12 cellular contexts compared by ENCODE assay signal in genomic region chr11:64747961-64748715, GRCh38. TPM values are rescaled to one million over a fixed set of nuclear protein-coding genes. Genes with fewer than 3 reads are reported as not detected.
A peak's percentile ranks its signal among the peaks of the same experiment; 100 is the strongest.
DNase-seq lines count a peak whose midpoint lies in the region; ATAC-seq and TF ChIP-seq lines count a peak whose summit lies in the region.
"Had no signal": no experiment of that assay in that cellular context is flagged by ENCODE, and none has a peak within 500 bp of the region (broad histone marks: within the 10 kb centered on the region; RNA-seq: fewer than 3 reads in every experiment).

No MANE protein-coding gene starts in this region.

- intact Hi-C loops in breast epithelium (cut with DNase I; ENCODE audit: low total_unique reads): no loop called here
- intact Hi-C loops in MCF 10A (cut with micrococcal nuclease): no loop called here
- intact Hi-C loops in upper lobe of right lung (cut with DNase I): no loop called here

- no peak overlapping the region for H3K4me3 Mint-ChIP-seq in MCF 10A (ENCODE audit: unreplicated experiment)
- H3K4me3 Mint-ChIP-seq in T-helper 17 cell: peak overlapping the region; percentile 33

- H3K27me3 ChIP-seq in breast epithelium (peaks cover 0 to 18% of the 10 kb centered on the region in 2 donors), upper lobe of right lung (no peaks in the 10 kb centered on the region)

- no peak overlapping the region for H3K27ac Mint-ChIP-seq in MCF 10A (ENCODE audit: low read depth, unreplicated experiment)
- H3K27ac Mint-ChIP-seq in T-helper 17 cell: peak overlapping the region; percentile 89

- no peaks in the 10 kb centered on the region for H3K36me3 ChIP-seq in breast epithelium
- H3K36me3 ChIP-seq in upper lobe of right lung: no peaks in the 10 kb centered on the region
- H3K36me3 ChIP-seq: upper lobe of left lung, WERI-Rb-1 had no signal

- peaks cover 7 to 16% of the 10 kb centered on the region in 2 donors for H3K4me1 ChIP-seq in breast epithelium
- peaks cover 20% of the 10 kb centered on the region for H3K4me1 ChIP-seq in upper lobe of right lung

- no TSS peak for BruUV-seq in MCF 10A (replicated peaks; lab: Mats Ljungman, UMichigan)

- no peaks in the 10 kb centered on the region for H3K9me3 Mint-ChIP-seq in MCF 10A (ENCODE audit: unreplicated experiment)

- TF ChIP-seq POLR2A in breast epithelium (IDR thresholded peaks at IDR 0.05): no peak

- CTCF ChIA-PET in MCF 10A (lab: Yijun Ruan, JAX): interaction anchor here (0.6 to 0.7 kb wide), 2 partner anchors 41 to 297 kb away, joined by 3 read pairs; no protein-coding TSS in a partner anchor

- POLR2A ChIA-PET in MCF 10A (lab: Yijun Ruan, JAX): no interaction called here

- H3K4me1 Mint-ChIP-seq in MCF 10A (ENCODE audit: insufficient read depth, unreplicated experiment): peaks cover 8% of the 10 kb centered on the region
- H3K4me1 Mint-ChIP-seq in T-helper 17 cell: peaks cover 38% of the 10 kb centered on the region

- H3K36me3 Mint-ChIP-seq in MCF 10A (ENCODE audit: insufficient read depth, unreplicated experiment) (no peaks in the 10 kb centered on the region), T-helper 17 cell (ENCODE audit: low read depth) (peaks cover 7% of the 10 kb centered on the region)

- no peak for ATAC-seq in T-helper 17 cell
- no peak for ATAC-seq in upper lobe of right lung
- ATAC-seq in HG02588 (IDR thresholded peaks at IDR 0.05; ENCODE audit: unreplicated experiment): no peak
- ATAC-seq: Panc1 had no signal

- H3K27ac ChIP-seq in breast epithelium (peak overlapping the region; percentile 44 to 92), upper lobe of right lung (no peak overlapping the region)
- H3K27ac ChIP-seq: WERI-Rb-1 had no signal

- TF ChIP-seq CTCF in breast epithelium (IDR thresholded peaks at IDR 0.05) (no peak), MCF 10A (IDR thresholded peaks at IDR 0.05; ENCODE audit: unreplicated experiment) (no peak), upper lobe of right lung (IDR thresholded peaks at IDR 0.05) (no peak)

- DNase-seq in breast epithelium (ENCODE audit: low spot score in 2 of 2): no peak
- no peak for DNase-seq in MCF 10A (ENCODE audit: unreplicated experiment)
- DNase-seq in T-helper 17 cell: no peak
- DNase-seq in iris pigment epithelial cell (ENCODE audit: low read depth): peak; percentile 54
- peak; percentile 51 for DNase-seq in upper lobe of right lung
- no peak for DNase-seq in NCI-H1417 treated with DMSO at 0.1 percent for 48 hours (lab: John Stamatoyannopoulos, UW)
- DNase-seq in SIG-M5 treated with dmso at 0.1 percent for 504 hours (lab: John Stamatoyannopoulos, UW; ENCODE audit: unreplicated experiment): no peak
- DNase-seq: kidney glomerular epithelial cell, upper lobe of left lung, WERI-Rb-1 had no signal

- H3K4me3 ChIP-seq in breast epithelium (no peak overlapping the region), upper lobe of right lung (no peak overlapping the region)
- H3K4me3 ChIP-seq: upper lobe of left lung had no signal

- peaks cover 15% of the 10 kb centered on the region for H3K27me3 Mint-ChIP-seq in MCF 10A (ENCODE audit: insufficient read depth, unreplicated experiment)
- no peaks in the 10 kb centered on the region for H3K27me3 Mint-ChIP-seq in T-helper 17 cell

- H3K9me3 ChIP-seq in breast epithelium (no peaks in the 10 kb centered on the region), T-helper 17 cell (ENCODE audit: control insufficient read depth, low read length, poor library complexity, severe bottlenecking) (no peaks in the 10 kb centered on the region), upper lobe of right lung (no peaks in the 10 kb centered on the region)
- H3K9me3 ChIP-seq: upper lobe of left lung had no signal

RNA-seq across cellular contexts. Expression of gene RASGRP2, which starts 4.2 kb away (rescaled TPM):
- total RNA-seq in breast epithelium: 10 to 100 TPM in 2 of 3 donors, 1 to 10 TPM in 1; 10.0 to 12.5 (median 11.5) TPM
- not detected in 2 replicates for total RNA-seq in MCF 10A (2022)
- total RNA-seq in T-helper 17 cell: 100 to 1,000 TPM; 464 to 502 TPM
- total RNA-seq in upper lobe of right lung: 27.6 TPM

RNA-seq across cellular contexts. Expression of gene PYGM, which starts 11.6 kb away (rescaled TPM):
- total RNA-seq in breast epithelium (1 to 10 TPM; 1.3 to 4.5 (median 3.4) TPM), MCF 10A (2022) (0.09 and 0.10 TPM in 2 replicates), T-helper 17 cell (10 to 100 TPM; 11.8 to 27.1 TPM), upper lobe of right lung (2.0 TPM)

RNA-seq across cellular contexts. Expression of gene NRXN2, which starts 25.1 kb away (rescaled TPM):
- 1 to 10 TPM; 1.8 to 4.3 (median 3.5) TPM for total RNA-seq in breast epithelium
- not detected in 2 replicates for total RNA-seq in MCF 10A (2022)
- under 1 TPM; 0.21 to 0.32 TPM for total RNA-seq in T-helper 17 cell
- total RNA-seq in upper lobe of right lung: 0.72 TPM

RNA-seq across cellular contexts. Expression of gene SF1, which starts 30.2 kb away (rescaled TPM):
- total RNA-seq in breast epithelium (100 to 1,000 TPM; 264 to 293 (median 277) TPM), MCF 10A (2022) (446 and 503 TPM in 2 replicates), T-helper 17 cell (1,000 to 10,000 TPM; 1,476 to 1,622 TPM), upper lobe of right lung (294 TPM)

RNA-seq across cellular contexts. Expression of gene MAP4K2, which starts 54.9 kb away (rescaled TPM):
- total RNA-seq in breast epithelium: 10 to 100 TPM in 2 of 3 donors, 1 to 10 TPM in 1; 7.7 to 16.1 (median 14.0) TPM
- total RNA-seq in MCF 10A (2022): 4.9 and 6.8 TPM in 2 replicates
- 10 to 100 TPM; 97.8 to 99.2 TPM for total RNA-seq in T-helper 17 cell
- 28.9 TPM for total RNA-seq in upper lobe of right lung

Comparison
In these comparisons a context has a peak if more than half of its experiments do, and no peak if none do; other contexts are left out.
1. DNase-seq: peak in iris pigment epithelial cell (single experiment) and upper lobe of right lung (single experiment); none in breast epithelium (0 of 2), MCF 10A (single experiment), T-helper 17 cell (0 of 3), NCI-H1417 treated with DMSO at 0.1 percent for 48 hours (single experiment) and SIG-M5 treated with dmso at 0.1 percent for 504 hours (single experiment).
2. RNA of gene RASGRP2, which starts 4.2 kb away (total RNA-seq): 464 to 502 TPM in T-helper 17 cell; 27.6 TPM in upper lobe of right lung (single experiment), 10.0 to 12.5 TPM in breast epithelium and not detected in MCF 10A; every median in the first group is over 10 times any median in the second.